ENCODE assay signal across 8 cellular contexts in genomic region chr16:14003119-14003570, GRCh38.
A peak's percentile ranks its signal among the peaks of the same experiment; 100 is the strongest.
DNase-seq lines count a peak whose midpoint lies in the region; ATAC-seq and TF ChIP-seq lines count a peak whose summit lies in the region.

No MANE protein-coding gene starts in this region.

- no peaks in the 10 kb centered on the region for H3K27me3 ChIP-seq in AG04450 (ENCODE audit: control insufficient read depth, insufficient read depth, low read length)
- H3K27me3 ChIP-seq in HUES6 (ENCODE audit: control insufficient read depth, insufficient read depth, low read length): no peaks in the 10 kb centered on the region
- H3K27me3 ChIP-seq in psoas muscle (ENCODE audit: insufficient read depth in 3 of 3, low read length in 2 of 3): no peaks in the 10 kb centered on the region

- TF ChIP-seq CTCF in AG04450 (IDR thresholded peaks at IDR 0.05; ENCODE audit: low read depth, low read length) (no peak; the same call in 1 of the 2 replicates), psoas muscle (IDR thresholded peaks at IDR 0.05) (no peak)

- H3K36me3 ChIP-seq in HUES6 (ENCODE audit: control insufficient read depth, insufficient read depth, low read length): no peaks in the 10 kb centered on the region
- no peaks in the 10 kb centered on the region for H3K36me3 ChIP-seq in psoas muscle (ENCODE audit: insufficient read depth in 1 of 2, low read depth in 1 of 2)

- H3K9me3 ChIP-seq in AG04450 (ENCODE audit: control insufficient read depth, insufficient read depth, low read length): no peaks in the 10 kb centered on the region
- no peaks in the 10 kb centered on the region for H3K9me3 ChIP-seq in HUES6 (ENCODE audit: control insufficient read depth, insufficient read depth, low read depth, low read length)
- H3K9me3 ChIP-seq in psoas muscle: no peaks in the 10 kb centered on the region

- H3K9ac ChIP-seq in HUES6 (ENCODE audit: low read length): no peak overlapping the region

- DNase-seq in AG04450 (ENCODE audit: low read depth, low spot score) (no peak), anterior cingulate cortex (lab: John Stamatoyannopoulos, UW) (peak in 55 of 58 donors; percentile 9 to 92 (median 63)), hippocampal formation (lab: John Stamatoyannopoulos, UW) (peak; percentile 34 to 63), psoas muscle (peak; percentile 65 to 74), activated gamma-delta T cell treated with Interleukin-2 at 50 U/mL for 16 hours (no peak), NCI-H2171 (lab: John Stamatoyannopoulos, UW) (no peak)

- intact Hi-C loops in psoas muscle (cut with DNase I): loop anchor here in 1 of 2 donors (5.0 kb wide), 1 partner anchor 46 kb away; no protein-coding TSS in a partner anchor

- peak; percentile 62 to 83 (median 80) for ATAC-seq in psoas muscle
- no peak for ATAC-seq in GM21381 (IDR thresholded peaks at IDR 0.05; ENCODE audit: unreplicated experiment)

- peaks cover 15% of the 10 kb centered on the region for H3K4me1 ChIP-seq in HUES6 (ENCODE audit: control insufficient read depth, insufficient read depth, low read length)
- H3K4me1 ChIP-seq in psoas muscle: peaks cover 46% of the 10 kb centered on the region

- H3K4me3 ChIP-seq in AG04450 (ENCODE audit: low read depth, low read length) (peak overlapping the region; percentile 45), HUES6 (ENCODE audit: low read depth, low read length) (peak overlapping the region; percentile 44), psoas muscle (peak overlapping the region; percentile 57)

- 6 to 21% (median 6%) methylated on average over 14 of the region's 14 CpGs for WGBS in psoas muscle, 3 donors

- POLR2A ChIA-PET in AG04450 (lab: Yijun Ruan, JAX): no interaction called here

- peak overlapping the region; percentile 52 for H3K27ac ChIP-seq in AG04450 (ENCODE audit: low read depth, low read length)
- no peak overlapping the region for H3K27ac ChIP-seq in HUES6 (ENCODE audit: low read depth, low read length)
- peak overlapping the region; percentile 69 for H3K27ac ChIP-seq in psoas muscle

- CTCF ChIA-PET in AG04450 (lab: Charles Lee): interaction anchor here (6.0 kb wide), 1 partner anchor 83 kb away, joined by 20 read pairs; the partner anchor contains the start of gene ERCC4

Comparison
In these comparisons a context has a peak if more than half of its experiments do, and no peak if none do; other contexts are left out.
1. DNase-seq: peak in anterior cingulate cortex (55 of 58), hippocampal formation (2 of 2) and psoas muscle (2 of 2); none in AG04450 (single experiment), activated gamma-delta T cell treated with Interleukin-2 at 50 U/mL for 16 hours (single experiment) and NCI-H2171 (single experiment).
2. Peak in every context shown above with its lines, with median percentiles within 50 percentile points of each other: H3K4me3 ChIP-seq.